In the genomic region with DNA sequence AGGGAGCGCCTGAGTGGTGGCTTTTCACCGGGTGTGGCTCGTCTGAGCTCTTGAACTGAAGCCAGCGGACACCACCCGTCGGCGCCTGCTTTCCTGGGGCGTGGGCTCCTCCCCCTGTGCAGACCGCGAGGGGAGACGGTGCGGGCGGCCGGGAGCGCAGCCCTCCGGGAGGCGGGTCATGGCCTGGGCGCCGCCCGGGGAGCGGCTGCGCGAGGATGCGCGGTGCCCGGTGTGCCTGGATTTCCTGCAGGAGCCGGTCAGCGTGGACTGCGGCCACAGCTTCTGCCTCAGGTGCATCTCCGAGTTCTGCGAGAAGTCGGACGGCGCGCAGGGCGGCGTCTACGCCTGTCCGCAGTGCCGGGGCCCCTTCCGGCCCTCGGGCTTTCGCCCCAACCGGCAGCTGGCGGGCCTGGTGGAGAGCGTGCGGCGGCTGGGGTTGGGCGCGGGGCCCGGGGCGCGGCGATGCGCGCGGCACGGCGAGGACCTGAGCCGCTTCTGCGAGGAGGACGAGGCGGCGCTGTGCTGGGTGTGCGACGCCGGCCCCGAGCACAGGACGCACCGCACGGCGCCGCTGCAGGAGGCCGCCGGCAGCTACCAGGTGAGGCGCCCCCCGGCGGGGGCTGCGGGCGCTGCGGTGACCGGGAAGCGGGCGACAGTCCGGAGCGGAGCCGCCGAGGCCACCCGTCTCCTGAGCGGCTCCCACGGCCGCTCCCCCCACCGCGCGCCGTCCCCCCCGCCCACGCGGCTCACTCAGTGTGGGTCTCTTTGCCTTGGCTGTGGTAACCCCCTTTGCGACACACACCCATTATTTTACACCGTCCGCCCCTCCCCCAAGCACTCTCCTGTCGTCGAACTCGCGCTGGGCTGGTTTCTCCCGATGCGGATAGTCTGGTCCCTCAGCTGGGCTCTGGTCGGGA, we compare ENCODE assay signal across 1 cellular context.
TF ChIP-seq lines count a peak whose summit lies in the region.

A gene with protein sequence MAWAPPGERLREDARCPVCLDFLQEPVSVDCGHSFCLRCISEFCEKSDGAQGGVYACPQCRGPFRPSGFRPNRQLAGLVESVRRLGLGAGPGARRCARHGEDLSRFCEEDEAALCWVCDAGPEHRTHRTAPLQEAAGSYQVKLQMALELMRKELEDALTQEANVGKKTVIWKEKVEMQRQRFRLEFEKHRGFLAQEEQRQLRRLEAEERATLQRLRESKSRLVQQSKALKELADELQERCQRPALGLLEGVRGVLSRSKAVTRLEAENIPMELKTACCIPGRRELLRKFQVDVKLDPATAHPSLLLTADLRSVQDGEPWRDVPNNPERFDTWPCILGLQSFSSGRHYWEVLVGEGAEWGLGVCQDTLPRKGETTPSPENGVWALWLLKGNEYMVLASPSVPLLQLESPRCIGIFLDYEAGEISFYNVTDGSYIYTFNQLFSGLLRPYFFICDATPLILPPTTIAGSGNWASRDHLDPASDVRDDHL (plus strand): TSS at position 119 of the 917 bp plus-strand sequence. CDS start 60 bp downstream, at position 179.

TF ChIP-seq in GM12878, 131 proteins besides CTCF, POLR2A, EP300 and RAD21 (continued from another document):
- TF ChIP-seq KAT2A (conservative IDR thresholded peaks at IDR 0.05; ENCODE audit: control insufficient read depth, low read depth, low read length), result no peak
